ENCODE assay signal across 8 cellular contexts in the genomic region with DNA sequence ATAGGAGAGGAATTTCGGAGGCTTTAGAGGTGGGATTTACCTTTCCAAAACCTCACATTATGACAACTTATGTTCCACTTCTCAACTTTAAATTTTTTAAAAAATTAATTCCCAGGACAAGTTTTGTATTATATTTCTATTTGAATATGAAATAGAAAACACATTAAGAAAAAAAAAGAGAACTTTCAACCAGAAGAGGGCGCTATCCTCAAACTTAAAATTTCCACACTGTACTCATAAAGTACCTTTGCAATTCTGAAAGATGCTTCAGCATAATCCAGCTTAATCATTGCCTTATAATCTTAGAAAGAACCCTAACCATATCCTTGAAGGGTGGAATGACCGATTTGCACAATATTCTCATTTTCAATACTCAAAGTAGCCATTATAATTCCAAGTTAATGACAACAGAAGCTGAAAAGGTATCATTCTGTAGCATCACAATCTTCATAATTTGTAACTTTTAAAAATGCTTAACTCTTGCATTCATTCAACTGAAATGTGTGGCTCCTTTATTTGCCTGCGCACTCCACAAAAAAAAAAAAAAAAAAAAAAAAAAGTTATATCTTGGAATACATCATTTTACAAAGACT.
DNase-seq lines count a peak whose midpoint lies in the region; ATAC-seq, FAIRE-seq and TF ChIP-seq lines count a peak whose summit lies in the region.

No MANE protein-coding gene starts in this region.

- DNase-seq in EH (ENCODE audit: low read depth) (peak; percentile 56), M059J (ENCODE audit: low read depth) (peak; percentile 49), bronchial epithelial cell (ENCODE audit: low read depth) (peak; percentile 42), HPDE6-E6E7 (ENCODE audit: extremely low spot score) (no peak)
- no peak for DNase-seq in activated naive CD8-positive, alpha-beta T cell treated with anti-CD3 and anti-CD28 coated beads for 36 hours

- H3K79me2 ChIP-seq in neural cell (replicated peaks; ENCODE audit: insufficient read depth, low read length): no peaks in the 10 kb centered on the region

- no peaks in the 10 kb centered on the region for H3K4me1 Mint-ChIP-seq in activated naive CD8-positive, alpha-beta T cell treated with anti-CD3 and anti-CD28 coated beads for 36 hours

- ATAC-seq in GM18858 (IDR thresholded peaks at IDR 0.05; ENCODE audit: unreplicated experiment): no peak
- ATAC-seq in GM18498 (IDR thresholded peaks at IDR 0.05; ENCODE audit: unreplicated experiment): no peak

- H3K9me2 ChIP-seq in neural cell (ENCODE audit: insufficient read depth, low read length): no peaks in the 10 kb centered on the region

- no peak overlapping the region for H2AFZ ChIP-seq in neural cell (ENCODE audit: low read depth, low read length)

- H3K27ac ChIP-seq in neural cell (ENCODE audit: low read length): no peak overlapping the region

- H3K4me2 ChIP-seq in neural cell (ENCODE audit: low read length): no peak overlapping the region

- H3K4me3 ChIP-seq in bronchial epithelial cell (ENCODE audit: low read depth, low read length): no peak overlapping the region
- no peak overlapping the region for H3K4me3 ChIP-seq in neural cell (ENCODE audit: low read length)

- H3K9me3 Mint-ChIP-seq in activated naive CD8-positive, alpha-beta T cell treated with anti-CD3 and anti-CD28 coated beads for 36 hours: no peaks in the 10 kb centered on the region

- no peak for TF ChIP-seq EP300 in neural cell (conservative IDR thresholded peaks at IDR 0.05; ENCODE audit: poor library complexity, severe bottlenecking)

- H3K27ac Mint-ChIP-seq in activated naive CD8-positive, alpha-beta T cell treated with anti-CD3 and anti-CD28 coated beads for 36 hours: no peak overlapping the region

- TF ChIP-seq CTCF in bronchial epithelial cell (IDR thresholded peaks at IDR 0.05; ENCODE audit: insufficient read depth, low read length, severe bottlenecking): peak; percentile 33
- peak; percentile 77 for TF ChIP-seq CTCF in neural cell (IDR thresholded peaks at IDR 0.05; ENCODE audit: poor library complexity, severe bottlenecking)

- H3K27me3 ChIP-seq in bronchial epithelial cell (ENCODE audit: control insufficient read depth, insufficient read depth, low read length): no peaks in the 10 kb centered on the region
- no peaks in the 10 kb centered on the region for H3K27me3 ChIP-seq in neural cell (ENCODE audit: insufficient read depth, low read depth, low read length)

- no peak overlapping the region for H3K4me3 Mint-ChIP-seq in activated naive CD8-positive, alpha-beta T cell treated with anti-CD3 and anti-CD28 coated beads for 36 hours

- FAIRE-seq in bronchial epithelial cell (lab: Jason Lieb, UNC): no peak

- no peaks in the 10 kb centered on the region for H3K36me3 ChIP-seq in bronchial epithelial cell (ENCODE audit: control insufficient read depth, insufficient read depth, low read length)
- H3K36me3 ChIP-seq in neural cell (ENCODE audit: insufficient read depth, low read length): no peaks in the 10 kb centered on the region

- TF ChIP-seq RAD21 in neural cell (conservative IDR thresholded peaks at IDR 0.05): peak; percentile 86

- H4K20me1 ChIP-seq in neural cell (ENCODE audit: insufficient read depth): no peaks in the 10 kb centered on the region

- H3F3A ChIP-seq in neural cell (ENCODE audit: insufficient read depth, low read length, poor library complexity, severe bottlenecking): no peaks in the 10 kb centered on the region

- no peaks in the 10 kb centered on the region for H3K9me3 ChIP-seq in neural cell (ENCODE audit: low read length)

- H3K27me3 Mint-ChIP-seq in activated naive CD8-positive, alpha-beta T cell treated with anti-CD3 and anti-CD28 coated beads for 36 hours: no peaks in the 10 kb centered on the region

- no peak overlapping the region for H3K9ac ChIP-seq in neural cell (ENCODE audit: low read length)

- no peaks in the 10 kb centered on the region for H3K36me3 Mint-ChIP-seq in activated naive CD8-positive, alpha-beta T cell treated with anti-CD3 and anti-CD28 coated beads for 36 hours

TF ChIP-seq in neural cell, 6 proteins besides CTCF, POLR2A, EP300 and RAD21:
- no peak for TF ChIP-seq POLR2AphosphoS5 (IDR thresholded peaks at IDR 0.05)
- TF ChIP-seq EZH2 (IDR thresholded peaks at IDR 0.05; ENCODE audit: borderline replicate concordance, insufficient read depth, low read length, poor library complexity, severe bottlenecking): no peak
- TF ChIP-seq TAF1 (IDR thresholded peaks at IDR 0.05; ENCODE audit: low read depth): no peak
- TF ChIP-seq REST (IDR thresholded peaks at IDR 0.05; ENCODE audit: borderline replicate concordance): no peak
- no peak for TF ChIP-seq MXI1 (conservative IDR thresholded peaks at IDR 0.05; ENCODE audit: poor library complexity, severe bottlenecking)
- peak; percentile 90 for TF ChIP-seq SMC3 (conservative IDR thresholded peaks at IDR 0.05; ENCODE audit: poor library complexity)

Comparison
In these comparisons a context has a peak if more than half of its experiments do, and no peak if none do; other contexts are left out.
1. DNase-seq: peak in EH (single experiment), M059J (single experiment) and bronchial epithelial cell (single experiment); none in HPDE6-E6E7 (single experiment) and activated naive CD8-positive, alpha-beta T cell treated with anti-CD3 and anti-CD28 coated beads for 36 hours (single experiment).